ENCODE assay signal across 28 cellular contexts in the genomic region with DNA sequence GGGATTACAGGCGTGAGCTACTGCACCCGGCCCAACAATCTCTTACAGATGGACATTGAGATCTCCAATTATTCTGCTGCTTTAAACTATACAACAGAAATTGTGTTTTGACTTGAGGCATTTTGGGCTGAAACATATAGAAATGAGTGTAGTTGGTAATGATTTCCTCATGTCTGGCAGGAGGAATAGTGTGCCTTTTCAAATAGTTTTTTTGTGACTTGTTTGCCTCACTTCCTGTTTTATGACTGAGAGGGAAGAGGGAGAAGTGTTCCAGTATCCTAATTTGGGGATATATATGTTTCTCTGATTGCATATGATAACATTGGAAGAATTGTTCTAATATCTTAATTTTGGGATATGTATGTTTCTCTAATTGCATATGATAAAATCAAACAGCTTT. TPM values are rescaled to one million over a fixed set of nuclear protein-coding genes. Genes with fewer than 3 reads are reported as not detected.
DNase-seq lines count a peak whose midpoint lies in the region; ATAC-seq and TF ChIP-seq lines count a peak whose summit lies in the region.
"Had no signal": no experiment of that assay in that cellular context is flagged by ENCODE, and none has a peak within 500 bp of the region (broad histone marks: within the 10 kb centered on the region; RNA-seq: fewer than 3 reads in every experiment).

No MANE protein-coding gene starts in this region.

- H3K36me3 Mint-ChIP-seq in CD8-positive, alpha-beta T cell: peaks cover 90% of the 10 kb centered on the region
- H3K36me3 Mint-ChIP-seq in GM23338 (ENCODE audit: low read depth): peaks cover 96% of the 10 kb centered on the region
- H3K36me3 Mint-ChIP-seq in activated naive CD8-positive, alpha-beta T cell: peaks cover 15% of the 10 kb centered on the region
- H3K36me3 Mint-ChIP-seq: natural killer cell had no signal

- H3K9me2 ChIP-seq in GM23338 (ENCODE audit: insufficient read depth): no peaks in the 10 kb centered on the region

- intact Hi-C loops in CD8-positive, alpha-beta T cell (cut with DNase I, micrococcal nuclease): no loop called here

- peaks cover 17% of the 10 kb centered on the region; the same call in 1 of the 2 replicates for H3F3A ChIP-seq in GM23338 (replicated peaks; ENCODE audit: low read depth)

- no peak for TF ChIP-seq CTCF in CD8-positive, alpha-beta T cell (IDR thresholded peaks at IDR 0.05)
- TF ChIP-seq CTCF in GM23338 (conservative IDR thresholded peaks at IDR 0.05; ENCODE audit: low read depth in 2 of 2): no peak

- H3K27me3 ChIP-seq in CD8-positive, alpha-beta T cell (ENCODE audit: insufficient read depth, low read length): no peaks in the 10 kb centered on the region
- H3K27me3 ChIP-seq in GM23338 (ENCODE audit: insufficient read depth): no peaks in the 10 kb centered on the region
- H3K27me3 ChIP-seq: BLaER1, esophagus muscularis mucosa, hepatocyte had no signal

- H3K27ac Mint-ChIP-seq in CD8-positive, alpha-beta T cell: peak overlapping the region; percentile 24
- H3K27ac Mint-ChIP-seq in GM23338: no peak overlapping the region
- peak overlapping the region; percentile 61 for H3K27ac Mint-ChIP-seq in activated naive CD8-positive, alpha-beta T cell
- H3K27ac Mint-ChIP-seq: activated CD4-positive, alpha-beta T cell treated with anti-CD3 and anti-CD28 coated beads, Interleukin-2, amount 10 ng/mL, durations not matched to agents 24 days and 14 days; type B pancreatic cell; WTC11 had no signal

- no peaks in the 10 kb centered on the region for H3K4me1 ChIP-seq in CD8-positive, alpha-beta T cell (ENCODE audit: insufficient read depth, low read length)
- no peaks in the 10 kb centered on the region for H3K4me1 ChIP-seq in GM23338 (ENCODE audit: insufficient read depth)
- H3K4me1 ChIP-seq: BLaER1, esophagus muscularis mucosa, lower lobe of right lung had no signal

- no peak overlapping the region for H3K27ac ChIP-seq in CD8-positive, alpha-beta T cell (ENCODE audit: low read depth, low read length)
- peak overlapping the region; percentile 59; the same call in 1 of the 2 replicates for H3K27ac ChIP-seq in GM23338 (ENCODE audit: low read depth)
- H3K27ac ChIP-seq: BLaER1, esophagus muscularis mucosa, hepatocyte, lower lobe of right lung had no signal

- H3K4me1 Mint-ChIP-seq in CD8-positive, alpha-beta T cell (ENCODE audit: low read depth): peaks cover 4% of the 10 kb centered on the region
- H3K4me1 Mint-ChIP-seq in GM23338: no peaks in the 10 kb centered on the region
- peaks cover 3% of the 10 kb centered on the region for H3K4me1 Mint-ChIP-seq in activated naive CD8-positive, alpha-beta T cell (ENCODE audit: low read depth)
- H3K4me1 Mint-ChIP-seq: stimulated activated effector memory CD8-positive, alpha-beta T cell treated with anti-CD3 and anti-CD28 coated beads, Interleukin-12 subunit alpha, Interleukin-12 subunit beta, amount 100 ng/mL, for 72 hours; WTC11 had no signal

- no peaks in the 10 kb centered on the region for H3K9me3 Mint-ChIP-seq in CD8-positive, alpha-beta T cell
- H3K9me3 Mint-ChIP-seq in GM23338: no peaks in the 10 kb centered on the region
- no peaks in the 10 kb centered on the region for H3K9me3 Mint-ChIP-seq in activated naive CD8-positive, alpha-beta T cell (ENCODE audit: low read depth)
- H3K9me3 Mint-ChIP-seq: activated CD4-positive, alpha-beta T cell treated with anti-CD3 and anti-CD28 coated beads, Interleukin-2, amount 10 ng/mL, durations not matched to agents 24 days and 14 days; natural killer cell; stimulated activated effector memory CD8-positive, alpha-beta T cell treated with anti-CD3 and anti-CD28 coated beads, Interleukin-12 subunit alpha, Interleukin-12 subunit beta, amount 100 ng/mL, for 72 hours; T-cell; type B pancreatic cell; WTC11 had no signal

- POLR2A ChIA-PET in CD8-positive, alpha-beta T cell (lab: Charles Lee): interaction anchor here (0.6 kb wide), 2 partner anchors 36 to 937 kb away, joined by 3 to 5 read pairs; no protein-coding TSS in a partner anchor

- peaks cover 58% of the 10 kb centered on the region for H3K79me2 ChIP-seq in GM23338 (replicated peaks; ENCODE audit: insufficient read depth)

- peaks cover 46% of the 10 kb centered on the region for H4K20me1 ChIP-seq in GM23338 (replicated peaks; ENCODE audit: insufficient read depth)

- no peak overlapping the region for H2AFZ ChIP-seq in GM23338
- H2AFZ ChIP-seq: hepatocyte had no signal

- no peak for DNase-seq in CD8-positive, alpha-beta T cell
- DNase-seq in GM23338 (ENCODE audit: low spot score) (no peak), fibroblast of the conjunctiva (ENCODE audit: low read depth) (peak; percentile 5), mesenteric fat pad (ENCODE audit: low spot score) (no peak), GM03348 (ENCODE audit: low spot score) (no peak)
- DNase-seq: activated CD4-positive, alpha-beta T cell treated with anti-CD3 and anti-CD28 coated beads, Interleukin-2, amount 10 ng/mL, durations not matched to agents 24 days and 14 days; activated T-cell treated with anti-CD3 and anti-CD28 coated beads, Interleukin-2, amount 50 U/mL, for 48 hours; amygdala; COR-L47; Kasumi-1; lower lobe of right lung; mucosa of descending colon; natural killer cell; NCI-H1694 treated with DMSO at 0.1 percent for 48 hours; NCI-H2171; NCI-H82; substantia nigra; T-cell had no signal

- peaks cover 55% of the 10 kb centered on the region for H3K36me3 ChIP-seq in CD8-positive, alpha-beta T cell (ENCODE audit: insufficient read depth, low read length)
- peaks cover 86% of the 10 kb centered on the region for H3K36me3 ChIP-seq in GM23338 (ENCODE audit: insufficient read depth)

- CTCF ChIA-PET in CD8-positive, alpha-beta T cell (lab: Charles Lee): no interaction called here

- no peak overlapping the region for H3K4me3 Mint-ChIP-seq in CD8-positive, alpha-beta T cell
- H3K4me3 Mint-ChIP-seq in GM23338: no peak overlapping the region
- no peak overlapping the region for H3K4me3 Mint-ChIP-seq in activated naive CD8-positive, alpha-beta T cell
- H3K4me3 Mint-ChIP-seq: activated CD4-positive, alpha-beta T cell treated with anti-CD3 and anti-CD28 coated beads, Interleukin-2, amount 10 ng/mL, durations not matched to agents 24 days and 14 days; natural killer cell; stimulated activated effector memory CD8-positive, alpha-beta T cell treated with anti-CD3 and anti-CD28 coated beads, Interleukin-12 subunit alpha, Interleukin-12 subunit beta, amount 100 ng/mL, for 72 hours; T-cell; type B pancreatic cell; WTC11 had no signal

- no peaks in the 10 kb centered on the region for H3K9me3 ChIP-seq in CD8-positive, alpha-beta T cell (ENCODE audit: low read length)
- H3K9me3 ChIP-seq: BLaER1, esophagus muscularis mucosa, lower lobe of right lung, mucosa of descending colon had no signal

- no peak overlapping the region for H3K4me2 ChIP-seq in GM23338
- H3K4me2 ChIP-seq: BLaER1, hepatocyte had no signal

- H3K27me3 Mint-ChIP-seq in CD8-positive, alpha-beta T cell (ENCODE audit: low read depth): no peaks in the 10 kb centered on the region
- H3K27me3 Mint-ChIP-seq in GM23338 (ENCODE audit: insufficient read depth, low read depth, poor library complexity): peaks cover 16% of the 10 kb centered on the region
- no peaks in the 10 kb centered on the region for H3K27me3 Mint-ChIP-seq in activated naive CD8-positive, alpha-beta T cell
- H3K27me3 Mint-ChIP-seq: activated CD4-positive, alpha-beta T cell treated with anti-CD3 and anti-CD28 coated beads, Interleukin-2, amount 10 ng/mL, durations not matched to agents 24 days and 14 days; T-cell; type B pancreatic cell had no signal

- H3K4me3 ChIP-seq in CD8-positive, alpha-beta T cell (ENCODE audit: low read depth, low read length): no peak overlapping the region
- H3K4me3 ChIP-seq in GM23338: no peak overlapping the region
- H3K4me3 ChIP-seq: BLaER1, esophagus muscularis mucosa, hepatocyte, lower lobe of right lung, mucosa of descending colon had no signal

- ATAC-seq in CD8-positive, alpha-beta T cell: no peak
- ATAC-seq in GM23338 (no peak), HG03565 (IDR thresholded peaks at IDR 0.05; ENCODE audit: unreplicated experiment) (no peak), GM21786 (IDR thresholded peaks at IDR 0.05; ENCODE audit: unreplicated experiment) (no peak)
- ATAC-seq: HepG2; lower lobe of right lung; mucosa of descending colon; natural killer cell; stimulated activated effector memory CD8-positive, alpha-beta T cell treated with anti-CD3 and anti-CD28 coated beads, Interleukin-12 subunit alpha, Interleukin-12 subunit beta, amount 100 ng/mL, for 72 hours; T-cell; WTC11 had no signal

TF ChIP-seq in GM23338, 12 proteins besides CTCF, POLR2A, EP300 and RAD21 (continues in another document):
- TF ChIP-seq, protein P1, sequence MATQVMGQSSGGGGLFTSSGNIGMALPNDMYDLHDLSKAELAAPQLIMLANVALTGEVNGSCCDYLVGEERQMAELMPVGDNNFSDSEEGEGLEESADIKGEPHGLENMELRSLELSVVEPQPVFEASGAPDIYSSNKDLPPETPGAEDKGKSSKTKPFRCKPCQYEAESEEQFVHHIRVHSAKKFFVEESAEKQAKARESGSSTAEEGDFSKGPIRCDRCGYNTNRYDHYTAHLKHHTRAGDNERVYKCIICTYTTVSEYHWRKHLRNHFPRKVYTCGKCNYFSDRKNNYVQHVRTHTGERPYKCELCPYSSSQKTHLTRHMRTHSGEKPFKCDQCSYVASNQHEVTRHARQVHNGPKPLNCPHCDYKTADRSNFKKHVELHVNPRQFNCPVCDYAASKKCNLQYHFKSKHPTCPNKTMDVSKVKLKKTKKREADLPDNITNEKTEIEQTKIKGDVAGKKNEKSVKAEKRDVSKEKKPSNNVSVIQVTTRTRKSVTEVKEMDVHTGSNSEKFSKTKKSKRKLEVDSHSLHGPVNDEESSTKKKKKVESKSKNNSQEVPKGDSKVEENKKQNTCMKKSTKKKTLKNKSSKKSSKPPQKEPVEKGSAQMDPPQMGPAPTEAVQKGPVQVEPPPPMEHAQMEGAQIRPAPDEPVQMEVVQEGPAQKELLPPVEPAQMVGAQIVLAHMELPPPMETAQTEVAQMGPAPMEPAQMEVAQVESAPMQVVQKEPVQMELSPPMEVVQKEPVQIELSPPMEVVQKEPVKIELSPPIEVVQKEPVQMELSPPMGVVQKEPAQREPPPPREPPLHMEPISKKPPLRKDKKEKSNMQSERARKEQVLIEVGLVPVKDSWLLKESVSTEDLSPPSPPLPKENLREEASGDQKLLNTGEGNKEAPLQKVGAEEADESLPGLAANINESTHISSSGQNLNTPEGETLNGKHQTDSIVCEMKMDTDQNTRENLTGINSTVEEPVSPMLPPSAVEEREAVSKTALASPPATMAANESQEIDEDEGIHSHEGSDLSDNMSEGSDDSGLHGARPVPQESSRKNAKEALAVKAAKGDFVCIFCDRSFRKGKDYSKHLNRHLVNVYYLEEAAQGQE (IDR thresholded peaks at IDR 0.05; ENCODE audit: unreplicated experiment): no peak
- TF ChIP-seq JUNB (IDR thresholded peaks at IDR 0.05; ENCODE audit: unreplicated experiment): no peak
- no peak for TF ChIP-seq EZH2phosphoT487 (IDR thresholded peaks at IDR 0.05; ENCODE audit: unreplicated experiment)
- no peak for TF ChIP-seq POLR2AphosphoS5 (IDR thresholded peaks at IDR 0.05; ENCODE audit: low read depth)

RNA-seq across cellular contexts. Expression of a gene that starts 40.2 kb away (rescaled TPM):
- total RNA-seq in CD8-positive, alpha-beta T cell: 100 to 1,000 TPM; 157 to 158 TPM
- total RNA-seq in GM23338 (2014; rRNA removed; shearing (Covaris generic)): 129 and 130 TPM in 2 replicates
- polyA plus RNA-seq in GM23338 (2016; fragmentation: Nextera tagmentation; extraction: Ambion mirVana): 39.4 and 40.7 TPM in 2 replicates
- total RNA-seq in mesenteric fat pad: 61.1 TPM
